9 cellular contexts compared by ENCODE assay signal in genomic region chr5:175478384-175479124, GRCh38. TPM values are rescaled to one million over a fixed set of nuclear protein-coding genes. Genes with fewer than 3 reads are reported as not detected.
DNase-seq lines count a peak whose midpoint lies in the region; ATAC-seq, FAIRE-seq and TF ChIP-seq lines count a peak whose summit lies in the region.
"Had no signal": no experiment of that assay in that cellular context is flagged by ENCODE, and none has a peak within 500 bp of the region (broad histone marks: within the 10 kb centered on the region; RNA-seq: fewer than 3 reads in every experiment).

Gene SFXN1, plus strand, starts transcription at chr5:175478560. Its CDS starts 13,544 bp downstream, at chr5:175492104.

- intact Hi-C loops in activated CD4-positive, alpha-beta T cell treated with anti-CD3 and anti-CD28 coated beads, Interleukin-2, amount 10 ng/mL, durations not matched to agents 24 days and 14 days (cut with micrococcal nuclease), result loop anchor here (1.0 to 2.0 kb wide), 3 partner anchors 14 to 179 kb away; no protein-coding TSS in a partner anchor
- intact Hi-C loops in dendritic cell treated with granulocyte-macrophage colony-stimulating factor and Interleukin-4, amounts not matched to agents 40 ng/mL and 50 ng/mL, for 4 days (cut with micrococcal nuclease), result no loop called here
- intact Hi-C loops in HepG2 (cut with micrococcal nuclease; ENCODE audit: unreplicated experiment), result no loop called here

- H3K4me3 Mint-ChIP-seq in activated CD4-positive, alpha-beta T cell treated with anti-CD3 and anti-CD28 coated beads, Interleukin-2, amount 10 ng/mL, durations not matched to agents 24 days and 14 days, result peak within 1 kb of the TSS; percentile 95
- H3K4me3 Mint-ChIP-seq in dendritic cell treated with granulocyte-macrophage colony-stimulating factor and Interleukin-4, amounts not matched to agents 40 ng/mL and 50 ng/mL, for 4 days, result peak within 1 kb of the TSS; percentile 95

- H3K36me3 ChIP-seq in HepG2 (replicated peaks in 1 of 2; ENCODE audit: control insufficient read depth in 1 of 2, insufficient read depth in 2 of 2, low read length in 2 of 2), result peaks cover 8 to 23% of the 10 kb centered on the region in 2 experiments

- no peak for TF ChIP-seq CTCF in HepG2 (CRISPR knock-in tag; IDR thresholded peaks at IDR 0.05)

- peak within 1 kb of the TSS; percentile 94 for H3K27ac Mint-ChIP-seq in activated CD4-positive, alpha-beta T cell treated with anti-CD3 and anti-CD28 coated beads, Interleukin-2, amount 10 ng/mL, durations not matched to agents 24 days and 14 days
- H3K27ac Mint-ChIP-seq in dendritic cell treated with granulocyte-macrophage colony-stimulating factor and Interleukin-4, amounts not matched to agents 40 ng/mL and 50 ng/mL, for 4 days, result peak within 1 kb of the TSS; percentile 75

- peak within 1 kb of the TSS; percentile 100 for H3K4me2 ChIP-seq in HepG2 (ENCODE audit: low read depth, low read length)

- no peak for TF ChIP-seq RAD21 in HepG2 (CRISPR knock-in tag; IDR thresholded peaks at IDR 0.05)

- TF ChIP-seq POLR2A in HepG2 (IDR thresholded peaks at IDR 0.05; ENCODE audit: insufficient read depth in 1 of 2, low read depth in 2 of 2, low read length in 2 of 2), result peak; percentile 70 to 77

- ATAC-seq in GM18858 (IDR thresholded peaks at IDR 0.05; ENCODE audit: unreplicated experiment) (peak; percentile 75), HG03066 (IDR thresholded peaks at IDR 0.05; ENCODE audit: low read depth, unreplicated experiment) (peak; percentile 83), HepG2 (peak; percentile 87)

- no peaks in the 10 kb centered on the region for H3K9me3 ChIP-seq in HepG2 (ENCODE audit: low read length)

- peaks cover 32% of the 10 kb centered on the region for H4K20me1 ChIP-seq in HepG2 (ENCODE audit: insufficient read depth, low read length)

- CTCF ChIA-PET in HepG2 (lab: Yijun Ruan, JAX; ENCODE audit: low intra/inter-chr PET ratio, low total read pairs), result no interaction called here

- H3K4me1 Mint-ChIP-seq in activated CD4-positive, alpha-beta T cell treated with anti-CD3 and anti-CD28 coated beads, Interleukin-2, amount 10 ng/mL, durations not matched to agents 24 days and 14 days, result peaks cover 49% of the 10 kb centered on the region
- H3K4me1 Mint-ChIP-seq in dendritic cell treated with granulocyte-macrophage colony-stimulating factor and Interleukin-4, amounts not matched to agents 40 ng/mL and 50 ng/mL, for 4 days (ENCODE audit: low read depth), result peaks cover 29% of the 10 kb centered on the region

- peaks cover 11% of the 10 kb centered on the region for H3K27me3 Mint-ChIP-seq in activated CD4-positive, alpha-beta T cell treated with anti-CD3 and anti-CD28 coated beads, Interleukin-2, amount 10 ng/mL, durations not matched to agents 24 days and 14 days
- H3K27me3 Mint-ChIP-seq in dendritic cell treated with granulocyte-macrophage colony-stimulating factor and Interleukin-4, amounts not matched to agents 40 ng/mL and 50 ng/mL, for 4 days, result peaks cover 27% of the 10 kb centered on the region

- H3K27ac ChIP-seq in HepG2 (ENCODE audit: extremely low read length, insufficient read depth, low read length), result peak within 1 kb of the TSS; percentile 81

- peaks cover 69% of the 10 kb centered on the region for H3K4me1 ChIP-seq in HepG2 (ENCODE audit: insufficient read depth, low read length)

- no peak for FAIRE-seq in HepG2 (lab: Jason Lieb, UNC)
- FAIRE-seq: TTC549 had no signal

- peaks cover 44% of the 10 kb centered on the region for H3K36me3 Mint-ChIP-seq in activated CD4-positive, alpha-beta T cell treated with anti-CD3 and anti-CD28 coated beads, Interleukin-2, amount 10 ng/mL, durations not matched to agents 24 days and 14 days (ENCODE audit: low read depth)
- H3K36me3 Mint-ChIP-seq in dendritic cell treated with granulocyte-macrophage colony-stimulating factor and Interleukin-4, amounts not matched to agents 40 ng/mL and 50 ng/mL, for 4 days (ENCODE audit: low read depth), result peaks cover 22% of the 10 kb centered on the region

- BruUV-seq in HepG2 (replicated peaks; lab: Mats Ljungman, UMichigan), result no TSS peak

- peaks cover 48% of the 10 kb centered on the region for H3K79me2 ChIP-seq in HepG2 (ENCODE audit: insufficient read depth, low read length)

- peaks cover 0 to 18% of the 10 kb centered on the region in 2 experiments; a peak in 3 of 5 replicates for H3K27me3 ChIP-seq in HepG2 (ENCODE audit: control insufficient read depth in 1 of 2, insufficient read depth in 2 of 2, low read length in 2 of 2)

- H3K9me3 Mint-ChIP-seq in activated CD4-positive, alpha-beta T cell treated with anti-CD3 and anti-CD28 coated beads, Interleukin-2, amount 10 ng/mL, durations not matched to agents 24 days and 14 days, result peaks cover 3% of the 10 kb centered on the region
- no peaks in the 10 kb centered on the region for H3K9me3 Mint-ChIP-seq in dendritic cell treated with granulocyte-macrophage colony-stimulating factor and Interleukin-4, amounts not matched to agents 40 ng/mL and 50 ng/mL, for 4 days

- no peak within 1 kb of the TSS for H2AFZ ChIP-seq in HepG2 (ENCODE audit: low read length)

- in situ Hi-C loops in HepG2 (cut with HindIII; ENCODE audit: extremely low pct_ligation_motif_present, low pct_unique_long_range_greater_than_20kb), result no loop called here

- DNase-seq in AG08395 (ENCODE audit: low spot score) (peak; percentile 94), NCI-H345 (lab: John Stamatoyannopoulos, UW) (peak; percentile 87), HepG2 (ENCODE audit: low spot score) (peak; percentile 44)
- DNase-seq in activated CD4-positive, alpha-beta T cell treated with anti-CD3 and anti-CD28 coated beads, Interleukin-2, amount 10 ng/mL, durations not matched to agents 24 days and 14 days, result peak; percentile 96
- peak; percentile 82 for DNase-seq in stimulated activated CD4-positive, alpha-beta T cell treated with anti-CD3 and anti-CD28 coated beads, Interleukin-4, amount 100 ng/mL, for 1 hour

- H3K4me3 ChIP-seq in HepG2 (replicated peaks in 1 of 3; ENCODE audit: insufficient read depth in 1 of 3, low read depth in 2 of 3, low read length in 3 of 3), result peak within 1 kb of the TSS; percentile 85 to 97 (median 91)

- POLR2A ChIA-PET in HepG2 (lab: Yijun Ruan, JAX), result interaction anchor here (0.9 to 1.0 kb wide), 4 partner anchors 11 to 18 kb away, joined by 3 to 7 read pairs (median 4); no protein-coding TSS in a partner anchor

- TF ChIP-seq EP300 in HepG2 (IDR thresholded peaks at IDR 0.05; ENCODE audit: low read depth in 2 of 2, low read length in 2 of 2) (no peak), HepG2 (CRISPR knock-in tag; IDR thresholded peaks at IDR 0.05; ENCODE audit: borderline replicate concordance) (no peak)

- WGBS in HepG2 (ENCODE audit: low lambda C conversion rate), result 0% methylated on average over 2 of the region's 94 CpGs

- H3K9ac ChIP-seq in HepG2 (ENCODE audit: insufficient read depth, low read depth, low read length), result peak within 1 kb of the TSS; percentile 94

TF ChIP-seq in HepG2, 621 proteins besides CTCF, POLR2A, EP300 and RAD21 (continues in another document):
- peak; percentile 65; the same call in 1 of the 2 replicates for TF ChIP-seq ERF (CRISPR knock-in tag; IDR thresholded peaks at IDR 0.05)
- 0 out of 2 replicates have a peak, but pooled peaks have one; percentile 27 for TF ChIP-seq HIC2 (CRISPR knock-in tag; IDR thresholded peaks at IDR 0.05; ENCODE audit: low read depth)
- TF ChIP-seq TEAD2 (CRISPR knock-in tag; IDR thresholded peaks at IDR 0.05), result no peak
- TF ChIP-seq RXRA (CRISPR knock-in tag; IDR thresholded peaks at IDR 0.05), result peak; percentile 65; the same call in 1 of the 2 replicates
- TF ChIP-seq RBFOX2 (IDR thresholded peaks at IDR 0.05; ENCODE audit: low read depth, low read length), result peak; percentile 87
- peak; percentile 61; the same call in 1 of the 2 replicates for TF ChIP-seq ZSCAN21 (CRISPR knock-in tag; IDR thresholded peaks at IDR 0.05; ENCODE audit: borderline replicate concordance)
- no peak for TF ChIP-seq CENPX (CRISPR knock-in tag; IDR thresholded peaks at IDR 0.05)

RNA-seq across cellular contexts. Expression of gene SFXN1, which starts in this region (rescaled TPM):
- total RNA-seq in activated CD4-positive, alpha-beta T cell treated with anti-CD3 and anti-CD28 coated beads, Interleukin-2, amount 10 ng/mL, durations not matched to agents 24 days and 14 days, result 390 and 404 TPM in 2 replicates
- total RNA-seq in HepG2 (2016; rRNA removed; fragmentation: Illumina TruSeq; extraction: Trizol), result 122 and 171 TPM in 2 replicates
- total RNA-seq in HepG2 (2016; cell fraction: cytosol; rRNA removed; fragmentation: Illumina TruSeq; extraction: Trizol; ENCODE audit: low read depth), result 25.6 and 31.9 TPM in 2 replicates
- total RNA-seq in HepG2 (2016; cell fraction: insoluble cytoplasmic fraction; rRNA removed; fragmentation: Illumina TruSeq; extraction: Trizol), result 115 and 180 TPM in 2 replicates
- total RNA-seq in HepG2 (2016; cell fraction: membrane; rRNA removed; fragmentation: Illumina TruSeq; extraction: Trizol), result 61.2 and 64.1 TPM in 2 replicates
- total RNA-seq in HepG2 (2016; cell fraction: nucleus; rRNA removed; fragmentation: Illumina TruSeq; extraction: Trizol), result 61.7 and 62.4 TPM in 2 replicates
- polyA plus RNA-seq in HepG2 (2011; rRNA removed), result 130 and 135 TPM in 2 replicates
- polyA plus RNA-seq in HepG2 (2011; cell fraction: cytosol; rRNA removed), result 114 and 150 TPM in 2 replicates
- 85.0 and 100 TPM in 2 replicates for polyA plus RNA-seq in HepG2 (2011; cell fraction: nucleus; rRNA removed)
- 117 and 127 TPM in 2 replicates for polyA plus RNA-seq in HepG2 (2012)
- polyA plus RNA-seq in HepG2 (2016; cell fraction: cytosol; fragmentation: Illumina TruSeq; extraction: Trizol; ENCODE audit: low read depth), result 16.6 and 20.5 TPM in 2 replicates
- polyA plus RNA-seq in HepG2 (2016; cell fraction: insoluble cytoplasmic fraction; fragmentation: Illumina TruSeq; extraction: Trizol; ENCODE audit: low read depth), result 111 and 120 TPM in 2 replicates
- 26.8 and 27.4 TPM in 2 replicates for polyA plus RNA-seq in HepG2 (2016; cell fraction: membrane; fragmentation: Illumina TruSeq; extraction: Trizol; ENCODE audit: low read depth)
- polyA plus RNA-seq in HepG2 (2016; cell fraction: nucleus; fragmentation: Illumina TruSeq; extraction: Trizol; ENCODE audit: insufficient read depth, low read depth), result 57.1 and 59.3 TPM in 2 replicates
- polyA minus RNA-seq in HepG2 (2011; rRNA and poly(A)+ RNA removed; ENCODE audit: low replicate concordance), result 225 and 261 TPM in 2 replicates
- polyA minus RNA-seq in HepG2 (2011; cell fraction: cytosol; rRNA and poly(A)+ RNA removed), result 93.0 and 118 TPM in 2 replicates
- 119 and 123 TPM in 2 replicates for polyA minus RNA-seq in HepG2 (2011; cell fraction: nucleus; rRNA and poly(A)+ RNA removed)

Comparison
In these comparisons a context has a peak if more than half of its experiments do, and no peak if none do; other contexts are left out.
1. Peak in every context shown above with its lines: DNase-seq, ATAC-seq, H3K4me3 ChIP-seq and H3K27ac ChIP-seq.
2. DNase-seq: peak in every context shown above with its lines; median percentile 96 in activated CD4-positive, alpha-beta T cell treated with anti-CD3 and anti-CD28 coated beads, Interleukin-2, amount 10 ng/mL, durations not matched to agents 24 days and 14 days; 94 in AG08395; 87 in NCI-H345; 82 in stimulated activated CD4-positive, alpha-beta T cell treated with anti-CD3 and anti-CD28 coated beads, Interleukin-4, amount 100 ng/mL, for 1 hour; 44 in HepG2.